In genomic region chr1:16165548-16165947, GRCh38 we compare ENCODE assay signal across 16 cellular contexts. TPM values are rescaled to one million over a fixed set of nuclear protein-coding genes. Genes with fewer than 3 reads are reported as not detected.
DNase-seq lines count a peak whose midpoint lies in the region; ATAC-seq, FAIRE-seq and TF ChIP-seq lines count a peak whose summit lies in the region.
"Had no signal": no experiment of that assay in that cellular context is flagged by ENCODE, and none has a peak within 500 bp of the region (broad histone marks: within the 10 kb centered on the region; RNA-seq: fewer than 3 reads in every experiment).

No MANE protein-coding gene starts in this region.

- H3K4me1 ChIP-seq in OCI-LY7 (ENCODE audit: insufficient read depth, low read length, poor library complexity, severe bottlenecking) = peaks cover 27% of the 10 kb centered on the region
- peaks cover 0 to 5% (median 4%) of the 10 kb centered on the region in 3 donors for H3K4me1 ChIP-seq in pancreas

- no peak for ATAC-seq in activated naive CD8-positive, alpha-beta T cell treated with anti-CD3 and anti-CD28 coated beads, Interleukin-2, amount 10 ng/mL, durations not matched to agents 7 days and 5 days (ENCODE audit: low read depth)
- no peak for ATAC-seq in activated naive CD8-positive, alpha-beta T cell treated with anti-CD3 and anti-CD28 coated beads, Interleukin-2, amount 50 U/mL, for 24 hours
- ATAC-seq in pancreas (peak in 3 of 4 donors; percentile 18 to 42 (median 26)), GM21367 (IDR thresholded peaks at IDR 0.05; ENCODE audit: unreplicated experiment) (no peak), GM18498 (IDR thresholded peaks at IDR 0.05; ENCODE audit: unreplicated experiment) (no peak)

- peaks cover 60% of the 10 kb centered on the region for H3K27me3 Mint-ChIP-seq in activated naive CD8-positive, alpha-beta T cell treated with anti-CD3 and anti-CD28 coated beads, Interleukin-2, amount 10 ng/mL, durations not matched to agents 7 days and 5 days
- peaks cover 6% of the 10 kb centered on the region for H3K27me3 Mint-ChIP-seq in activated naive CD8-positive, alpha-beta T cell treated with anti-CD3 and anti-CD28 coated beads, Interleukin-2, amount 50 U/mL, for 24 hours
- peaks cover 13% of the 10 kb centered on the region for H3K27me3 Mint-ChIP-seq in glutamatergic neuron (ENCODE audit: unreplicated experiment)

- no peaks in the 10 kb centered on the region for H3K79me2 ChIP-seq in OCI-LY7 (ENCODE audit: insufficient read depth, low read depth, low read length)

- CTCF ChIA-PET in OCI-LY7 (lab: Charles Lee; ENCODE audit: unreplicated experiment) = no interaction called here

- no peak overlapping the region for H3K4me2 ChIP-seq in OCI-LY7 (ENCODE audit: low read length)

- no peak for DNase-seq in activated naive CD8-positive, alpha-beta T cell treated with anti-CD3 and anti-CD28 coated beads, Interleukin-2, amount 10 ng/mL, durations not matched to agents 7 days and 5 days
- no peak for DNase-seq in activated naive CD8-positive, alpha-beta T cell treated with anti-CD3 and anti-CD28 coated beads, Interleukin-2, amount 50 U/mL, for 24 hours
- peak; percentile 8 for DNase-seq in OCI-LY7 (ENCODE audit: low spot score)
- DNase-seq in glutamatergic neuron = no peak
- DNase-seq in pancreas = no peak
- no peak for DNase-seq in putamen (ENCODE audit: low spot score)
- DNase-seq: activated T-cell treated with anti-CD3 and anti-CD28 coated beads, Interleukin-2, amount 50 U/mL, for 1 hour; dorsolateral prefrontal cortex; MV-4-11; NK-92 treated with Interleukin-12 subunit alpha and Interleukin-12 subunit beta, amount 100 ng/mL, for 24 hours; retina; stimulated activated CD4-positive, alpha-beta T cell treated with anti-CD3 and anti-CD28 coated beads, Interleukin-2, amount 100 ng/mL, for 24 hours; stimulated activated CD8-positive, alpha-beta memory T cell treated with anti-CD3 and anti-CD28 coated beads, Interleukin-4, amount 100 ng/mL, for 48 hours; transverse colon had no signal

- H3K9me2 ChIP-seq in OCI-LY7 (ENCODE audit: insufficient read depth, low read length) = no peaks in the 10 kb centered on the region

- no peaks in the 10 kb centered on the region for H3K36me3 Mint-ChIP-seq in activated naive CD8-positive, alpha-beta T cell treated with anti-CD3 and anti-CD28 coated beads, Interleukin-2, amount 10 ng/mL, durations not matched to agents 7 days and 5 days
- H3K36me3 Mint-ChIP-seq in activated naive CD8-positive, alpha-beta T cell treated with anti-CD3 and anti-CD28 coated beads, Interleukin-2, amount 50 U/mL, for 24 hours (ENCODE audit: low read depth) = no peaks in the 10 kb centered on the region
- H3K36me3 Mint-ChIP-seq in glutamatergic neuron (ENCODE audit: unreplicated experiment) = no peaks in the 10 kb centered on the region

- FAIRE-seq in pancreas (lab: Jason Lieb, UNC) = no peak

- H3K9me3 ChIP-seq in OCI-LY7 (ENCODE audit: low read length) = no peaks in the 10 kb centered on the region
- H3K9me3 ChIP-seq in pancreas = no peaks in the 10 kb centered on the region
- H3K9me3 ChIP-seq: transverse colon had no signal

- POLR2A ChIA-PET in activated naive CD8-positive, alpha-beta T cell treated with anti-CD3 and anti-CD28 coated beads, Interleukin-2, amount 10 ng/mL, durations not matched to agents 7 days and 5 days (lab: Charles Lee) = interaction anchor here (0.6 kb wide), 1 partner anchor 11 kb away, joined by 4 read pairs; no protein-coding TSS in a partner anchor
- POLR2A ChIA-PET in OCI-LY7 (lab: Charles Lee) = interaction anchor here (1.2 kb wide), 1 partner anchor 228 kb away, joined by 3 read pairs; no protein-coding TSS in a partner anchor

- TF ChIP-seq CTCF in OCI-LY7 (conservative IDR thresholded peaks at IDR 0.05; ENCODE audit: low read length) (no peak), glutamatergic neuron (IDR thresholded peaks at IDR 0.05; ENCODE audit: partially characterized antibody, unreplicated experiment) (no peak), pancreas (IDR thresholded peaks at IDR 0.05) (no peak)

- H3K36me3 ChIP-seq in OCI-LY7 (ENCODE audit: insufficient read depth, low read length) (no peaks in the 10 kb centered on the region), pancreas (no peaks in the 10 kb centered on the region)
- H3K36me3 ChIP-seq: transverse colon had no signal

- WGBS in pancreas, 2 donors = 70 to 87% methylated on average over 5 to 7 of the region's 7 CpGs

- no peak overlapping the region for H2AFZ ChIP-seq in OCI-LY7 (ENCODE audit: low read length)

- peak overlapping the region; percentile 25 for H3K27ac Mint-ChIP-seq in activated naive CD8-positive, alpha-beta T cell treated with anti-CD3 and anti-CD28 coated beads, Interleukin-2, amount 10 ng/mL, durations not matched to agents 7 days and 5 days
- H3K27ac Mint-ChIP-seq in activated naive CD8-positive, alpha-beta T cell treated with anti-CD3 and anti-CD28 coated beads, Interleukin-2, amount 50 U/mL, for 24 hours = no peak overlapping the region
- H3K27ac Mint-ChIP-seq in glutamatergic neuron (ENCODE audit: unreplicated experiment) = peak overlapping the region; percentile 22

- no TSS peak for BruUV-seq in OCI-LY7 (replicated peaks; lab: Mats Ljungman, UMichigan)

- H3K4me3 ChIP-seq in OCI-LY7 (ENCODE audit: low read depth, low read length, poor library complexity, severe bottlenecking) (no peak overlapping the region), pancreas (no peak overlapping the region)
- H3K4me3 ChIP-seq: dorsolateral prefrontal cortex, transverse colon had no signal

- H3K4me3 Mint-ChIP-seq in activated naive CD8-positive, alpha-beta T cell treated with anti-CD3 and anti-CD28 coated beads, Interleukin-2, amount 10 ng/mL, durations not matched to agents 7 days and 5 days = no peak overlapping the region
- no peak overlapping the region for H3K4me3 Mint-ChIP-seq in activated naive CD8-positive, alpha-beta T cell treated with anti-CD3 and anti-CD28 coated beads, Interleukin-2, amount 50 U/mL, for 24 hours
- peak overlapping the region; percentile 46 for H3K4me3 Mint-ChIP-seq in glutamatergic neuron (ENCODE audit: unreplicated experiment)

- no peaks in the 10 kb centered on the region for H4K20me1 ChIP-seq in OCI-LY7 (ENCODE audit: insufficient read depth, low read length)

- peaks cover 44% of the 10 kb centered on the region for H3K4me1 Mint-ChIP-seq in activated naive CD8-positive, alpha-beta T cell treated with anti-CD3 and anti-CD28 coated beads, Interleukin-2, amount 10 ng/mL, durations not matched to agents 7 days and 5 days
- H3K4me1 Mint-ChIP-seq in activated naive CD8-positive, alpha-beta T cell treated with anti-CD3 and anti-CD28 coated beads, Interleukin-2, amount 50 U/mL, for 24 hours = peaks cover 51% of the 10 kb centered on the region
- H3K4me1 Mint-ChIP-seq in glutamatergic neuron (ENCODE audit: low read depth, unreplicated experiment) = peaks cover 13% of the 10 kb centered on the region

- H3K27ac ChIP-seq in OCI-LY7 (ENCODE audit: low read depth, low read length, poor library complexity, severe bottlenecking) (no peak overlapping the region), pancreas (peak overlapping the region in 3 of 4 donors; percentile 17 to 71 (median 70))
- H3K27ac ChIP-seq: dorsolateral prefrontal cortex had no signal

- no peaks in the 10 kb centered on the region for H3K9me3 Mint-ChIP-seq in activated naive CD8-positive, alpha-beta T cell treated with anti-CD3 and anti-CD28 coated beads, Interleukin-2, amount 10 ng/mL, durations not matched to agents 7 days and 5 days
- H3K9me3 Mint-ChIP-seq in activated naive CD8-positive, alpha-beta T cell treated with anti-CD3 and anti-CD28 coated beads, Interleukin-2, amount 50 U/mL, for 24 hours = no peaks in the 10 kb centered on the region
- H3K9me3 Mint-ChIP-seq in glutamatergic neuron (ENCODE audit: unreplicated experiment) = peaks cover 4% of the 10 kb centered on the region

- H3K27me3 ChIP-seq in pancreas = no peaks in the 10 kb centered on the region
- H3K27me3 ChIP-seq: transverse colon had no signal

- intact Hi-C loops in OCI-LY7 (cut with micrococcal nuclease; ENCODE audit: unreplicated experiment) (no loop called here), pancreas (cut with DNase I) (no loop called here)

RNA-seq across cellular contexts. Expression of gene EPHA2, which starts 9.7 kb away (rescaled TPM):
- total RNA-seq in activated naive CD8-positive, alpha-beta T cell treated with anti-CD3 and anti-CD28 coated beads, Interleukin-2, amount 10 ng/mL, durations not matched to agents 7 days and 5 days = not detected
- not detected in 2 replicates for total RNA-seq in OCI-LY7 (2014; rRNA removed; shearing (Covaris generic))
- 0.15 TPM in 1 of 2 replicates, not detected in the other for total RNA-seq in OCI-LY7 (2022)
- 0.29 TPM for total RNA-seq in glutamatergic neuron (ENCODE audit: unreplicated experiment)
- 10 to 100 TPM in 3 of 6 donors, 1 to 10 TPM in 3; 6.5 to 11.8 (median 10.1) TPM for total RNA-seq in pancreas
- polyA plus RNA-seq in pancreas = 10 to 100 TPM; 13.8 to 17.1 TPM

RNA-seq across cellular contexts. Expression of gene ARHGEF19, which starts 46.9 kb away (rescaled TPM):
- total RNA-seq in activated naive CD8-positive, alpha-beta T cell treated with anti-CD3 and anti-CD28 coated beads, Interleukin-2, amount 10 ng/mL, durations not matched to agents 7 days and 5 days = 10 to 100 TPM in 1 of 2 experiments, 1 to 10 TPM in 1; 7.5 to 10.2 TPM
- 2.7 and 5.9 TPM in 2 replicates for total RNA-seq in OCI-LY7 (2014; rRNA removed; shearing (Covaris generic))
- 3.9 and 6.2 TPM in 2 replicates for total RNA-seq in OCI-LY7 (2022)
- total RNA-seq in glutamatergic neuron (ENCODE audit: unreplicated experiment) = 3.4 TPM
- total RNA-seq in pancreas = 10 to 100 TPM in 2 of 6 donors, 1 to 10 TPM in 4; 5.0 to 10.7 (median 7.9) TPM
- 10 to 100 TPM; 15.6 to 17.1 TPM for polyA plus RNA-seq in pancreas

Comparison
In these comparisons a context has a peak if more than half of its experiments do, and no peak if none do; other contexts are left out.
1. ATAC-seq: peak in pancreas (3 of 4); none in activated naive CD8-positive, alpha-beta T cell treated with anti-CD3 and anti-CD28 coated beads, Interleukin-2, amount 10 ng/mL, durations not matched to agents 7 days and 5 days (single experiment), activated naive CD8-positive, alpha-beta T cell treated with anti-CD3 and anti-CD28 coated beads, Interleukin-2, amount 50 U/mL, for 24 hours (single experiment), GM21367 (single experiment) and GM18498 (single experiment).